1 cellular context compared by ENCODE assay signal in the genomic region with DNA sequence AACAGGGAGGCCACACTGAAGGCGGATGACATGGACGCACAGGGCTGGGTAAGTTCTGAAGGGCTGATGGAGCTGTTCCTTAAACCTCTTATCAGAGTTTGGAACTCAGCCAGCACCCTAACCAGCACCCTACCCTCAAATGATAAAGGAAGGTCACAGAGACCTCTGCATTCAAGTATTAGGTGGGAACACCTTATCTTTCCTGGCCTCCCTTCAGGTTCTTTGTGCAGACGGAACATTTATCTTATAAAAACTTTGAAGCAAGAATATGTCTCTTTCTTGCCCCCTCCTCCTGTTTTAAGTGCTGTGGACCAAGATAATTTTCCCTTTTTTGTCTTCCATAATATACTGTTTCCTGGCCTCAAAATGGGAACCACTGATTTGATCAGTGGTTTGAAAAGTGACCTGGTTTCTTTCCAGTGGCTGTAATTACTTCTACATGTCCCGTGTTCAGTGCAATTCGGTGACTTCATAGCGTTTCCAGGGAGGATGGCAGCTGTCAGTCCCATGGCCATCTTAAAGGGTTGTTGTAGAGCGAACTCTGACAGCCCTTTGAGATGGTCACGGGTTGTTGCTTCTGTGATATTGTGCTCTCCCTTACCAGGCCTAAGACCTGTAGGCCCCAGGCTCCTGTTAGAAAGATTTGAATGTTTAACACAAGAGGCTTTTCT.
A peak's percentile ranks its signal among the peaks of the same experiment; 100 is the strongest.
TF ChIP-seq lines count a peak whose summit lies in the region.

No MANE protein-coding gene starts in this region.

TF ChIP-seq in K562, 482 proteins besides CTCF, POLR2A, EP300 and RAD21 (continued from another document and continues in another):
- no peak for TF ChIP-seq U2AF2 (optimal IDR thresholded peaks at IDR 0.05; ENCODE audit: low read depth, low read length)
- TF ChIP-seq, protein P1, sequence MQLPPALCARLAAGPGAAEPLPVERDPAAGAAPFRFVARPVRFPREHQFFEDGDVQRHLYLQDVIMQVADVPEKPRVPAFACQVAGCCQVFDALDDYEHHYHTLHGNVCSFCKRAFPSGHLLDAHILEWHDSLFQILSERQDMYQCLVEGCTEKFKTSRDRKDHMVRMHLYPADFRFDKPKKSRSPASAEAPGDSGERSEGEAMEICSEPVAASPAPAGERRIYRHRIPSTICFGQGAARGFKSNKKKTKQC (CRISPR knock-in tag; IDR thresholded peaks at IDR 0.05): no peak
- TF ChIP-seq, protein P2, sequence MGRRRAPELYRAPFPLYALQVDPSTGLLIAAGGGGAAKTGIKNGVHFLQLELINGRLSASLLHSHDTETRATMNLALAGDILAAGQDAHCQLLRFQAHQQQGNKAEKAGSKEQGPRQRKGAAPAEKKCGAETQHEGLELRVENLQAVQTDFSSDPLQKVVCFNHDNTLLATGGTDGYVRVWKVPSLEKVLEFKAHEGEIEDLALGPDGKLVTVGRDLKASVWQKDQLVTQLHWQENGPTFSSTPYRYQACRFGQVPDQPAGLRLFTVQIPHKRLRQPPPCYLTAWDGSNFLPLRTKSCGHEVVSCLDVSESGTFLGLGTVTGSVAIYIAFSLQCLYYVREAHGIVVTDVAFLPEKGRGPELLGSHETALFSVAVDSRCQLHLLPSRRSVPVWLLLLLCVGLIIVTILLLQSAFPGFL (CRISPR knock-in tag; IDR thresholded peaks at IDR 0.05): no peak
- no peak for TF ChIP-seq MTF1 (CRISPR knock-in tag; IDR thresholded peaks at IDR 0.05; ENCODE audit: borderline replicate concordance)
- TF ChIP-seq BACH1 (tag; IDR thresholded peaks at IDR 0.05): peak; percentile 71; the same call in 1 of the 2 replicates
- peak; percentile 80 to 87; a peak in 3 of 4 replicates for TF ChIP-seq TRIM24 (IDR thresholded peaks at IDR 0.05)
- no peak for TF ChIP-seq SRSF7 (optimal IDR thresholded peaks at IDR 0.05; ENCODE audit: low read depth, low read length)
- 0 out of 2 replicates have a peak, but pooled peaks have one; percentile 12 for TF ChIP-seq MIER1 (IDR thresholded peaks at IDR 0.05; ENCODE audit: low read depth)
- TF ChIP-seq, protein P3, sequence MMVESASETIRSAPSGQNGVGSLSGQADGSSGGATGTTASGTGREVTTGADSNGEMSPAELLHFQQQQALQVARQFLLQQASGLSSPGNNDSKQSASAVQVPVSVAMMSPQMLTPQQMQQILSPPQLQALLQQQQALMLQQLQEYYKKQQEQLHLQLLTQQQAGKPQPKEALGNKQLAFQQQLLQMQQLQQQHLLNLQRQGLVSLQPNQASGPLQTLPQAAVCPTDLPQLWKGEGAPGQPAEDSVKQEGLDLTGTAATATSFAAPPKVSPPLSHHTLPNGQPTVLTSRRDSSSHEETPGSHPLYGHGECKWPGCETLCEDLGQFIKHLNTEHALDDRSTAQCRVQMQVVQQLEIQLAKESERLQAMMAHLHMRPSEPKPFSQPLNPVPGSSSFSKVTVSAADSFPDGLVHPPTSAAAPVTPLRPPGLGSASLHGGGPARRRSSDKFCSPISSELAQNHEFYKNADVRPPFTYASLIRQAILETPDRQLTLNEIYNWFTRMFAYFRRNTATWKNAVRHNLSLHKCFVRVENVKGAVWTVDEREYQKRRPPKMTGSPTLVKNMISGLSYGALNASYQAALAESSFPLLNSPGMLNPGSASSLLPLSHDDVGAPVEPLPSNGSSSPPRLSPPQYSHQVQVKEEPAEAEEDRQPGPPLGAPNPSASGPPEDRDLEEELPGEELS (CRISPR knock-in tag; IDR thresholded peaks at IDR 0.05; ENCODE audit: borderline replicate concordance): no peak
- peak; percentile 70 for TF ChIP-seq FOSL1 (tag; conservative IDR thresholded peaks at IDR 0.05)
- TF ChIP-seq EZH2 (IDR thresholded peaks at IDR 0.05; ENCODE audit: borderline replicate concordance, low read depth, low read length): no peak; the same call in 1 of the 2 replicates
- no peak for TF ChIP-seq HLTF (IDR thresholded peaks at IDR 0.05)
- no peak for TF ChIP-seq NCOA4 (IDR thresholded peaks at IDR 0.05; ENCODE audit: partially characterized antibody)
- TF ChIP-seq, protein P4, sequence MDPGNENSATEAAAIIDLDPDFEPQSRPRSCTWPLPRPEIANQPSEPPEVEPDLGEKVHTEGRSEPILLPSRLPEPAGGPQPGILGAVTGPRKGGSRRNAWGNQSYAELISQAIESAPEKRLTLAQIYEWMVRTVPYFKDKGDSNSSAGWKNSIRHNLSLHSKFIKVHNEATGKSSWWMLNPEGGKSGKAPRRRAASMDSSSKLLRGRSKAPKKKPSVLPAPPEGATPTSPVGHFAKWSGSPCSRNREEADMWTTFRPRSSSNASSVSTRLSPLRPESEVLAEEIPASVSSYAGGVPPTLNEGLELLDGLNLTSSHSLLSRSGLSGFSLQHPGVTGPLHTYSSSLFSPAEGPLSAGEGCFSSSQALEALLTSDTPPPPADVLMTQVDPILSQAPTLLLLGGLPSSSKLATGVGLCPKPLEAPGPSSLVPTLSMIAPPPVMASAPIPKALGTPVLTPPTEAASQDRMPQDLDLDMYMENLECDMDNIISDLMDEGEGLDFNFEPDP (CRISPR knock-in tag; IDR thresholded peaks at IDR 0.05): no peak
- 0 out of 2 replicates have a peak, but pooled peaks have one; percentile 16 for TF ChIP-seq ZNF583 (CRISPR knock-in tag; IDR thresholded peaks at IDR 0.05)
- no peak for TF ChIP-seq NFXL1 (CRISPR knock-in tag; IDR thresholded peaks at IDR 0.05)
- no peak for TF ChIP-seq POLR2AphosphoS2 (IDR thresholded peaks at IDR 0.05; ENCODE audit: low read length)
- TF ChIP-seq HDGF (IDR thresholded peaks at IDR 0.05): no peak
- TF ChIP-seq ZBED1 (IDR thresholded peaks at IDR 0.05): no peak
- TF ChIP-seq C11orf30 (IDR thresholded peaks at IDR 0.05; ENCODE audit: low read depth): no peak
- TF ChIP-seq SREBF1 (IDR thresholded peaks at IDR 0.05; ENCODE audit: borderline replicate concordance, low read depth, low read length): no peak
- no peak for TF ChIP-seq STAT5B (CRISPR knock-in tag; IDR thresholded peaks at IDR 0.05)
- TF ChIP-seq, protein P5, sequence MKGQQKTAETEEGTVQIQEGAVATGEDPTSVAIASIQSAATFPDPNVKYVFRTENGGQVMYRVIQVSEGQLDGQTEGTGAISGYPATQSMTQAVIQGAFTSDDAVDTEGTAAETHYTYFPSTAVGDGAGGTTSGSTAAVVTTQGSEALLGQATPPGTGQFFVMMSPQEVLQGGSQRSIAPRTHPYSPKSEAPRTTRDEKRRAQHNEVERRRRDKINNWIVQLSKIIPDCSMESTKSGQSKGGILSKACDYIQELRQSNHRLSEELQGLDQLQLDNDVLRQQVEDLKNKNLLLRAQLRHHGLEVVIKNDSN (CRISPR knock-in tag; IDR thresholded peaks at IDR 0.05): no peak
- TF ChIP-seq MTA1 (IDR thresholded peaks at IDR 0.05; ENCODE audit: borderline replicate concordance): peak; percentile 93
- peak; percentile 80 for TF ChIP-seq HMGN3 (IDR thresholded peaks at IDR 0.05; ENCODE audit: borderline replicate concordance, extremely low read depth, insufficient read length, low read depth, low read length)
- TF ChIP-seq, protein P6, sequence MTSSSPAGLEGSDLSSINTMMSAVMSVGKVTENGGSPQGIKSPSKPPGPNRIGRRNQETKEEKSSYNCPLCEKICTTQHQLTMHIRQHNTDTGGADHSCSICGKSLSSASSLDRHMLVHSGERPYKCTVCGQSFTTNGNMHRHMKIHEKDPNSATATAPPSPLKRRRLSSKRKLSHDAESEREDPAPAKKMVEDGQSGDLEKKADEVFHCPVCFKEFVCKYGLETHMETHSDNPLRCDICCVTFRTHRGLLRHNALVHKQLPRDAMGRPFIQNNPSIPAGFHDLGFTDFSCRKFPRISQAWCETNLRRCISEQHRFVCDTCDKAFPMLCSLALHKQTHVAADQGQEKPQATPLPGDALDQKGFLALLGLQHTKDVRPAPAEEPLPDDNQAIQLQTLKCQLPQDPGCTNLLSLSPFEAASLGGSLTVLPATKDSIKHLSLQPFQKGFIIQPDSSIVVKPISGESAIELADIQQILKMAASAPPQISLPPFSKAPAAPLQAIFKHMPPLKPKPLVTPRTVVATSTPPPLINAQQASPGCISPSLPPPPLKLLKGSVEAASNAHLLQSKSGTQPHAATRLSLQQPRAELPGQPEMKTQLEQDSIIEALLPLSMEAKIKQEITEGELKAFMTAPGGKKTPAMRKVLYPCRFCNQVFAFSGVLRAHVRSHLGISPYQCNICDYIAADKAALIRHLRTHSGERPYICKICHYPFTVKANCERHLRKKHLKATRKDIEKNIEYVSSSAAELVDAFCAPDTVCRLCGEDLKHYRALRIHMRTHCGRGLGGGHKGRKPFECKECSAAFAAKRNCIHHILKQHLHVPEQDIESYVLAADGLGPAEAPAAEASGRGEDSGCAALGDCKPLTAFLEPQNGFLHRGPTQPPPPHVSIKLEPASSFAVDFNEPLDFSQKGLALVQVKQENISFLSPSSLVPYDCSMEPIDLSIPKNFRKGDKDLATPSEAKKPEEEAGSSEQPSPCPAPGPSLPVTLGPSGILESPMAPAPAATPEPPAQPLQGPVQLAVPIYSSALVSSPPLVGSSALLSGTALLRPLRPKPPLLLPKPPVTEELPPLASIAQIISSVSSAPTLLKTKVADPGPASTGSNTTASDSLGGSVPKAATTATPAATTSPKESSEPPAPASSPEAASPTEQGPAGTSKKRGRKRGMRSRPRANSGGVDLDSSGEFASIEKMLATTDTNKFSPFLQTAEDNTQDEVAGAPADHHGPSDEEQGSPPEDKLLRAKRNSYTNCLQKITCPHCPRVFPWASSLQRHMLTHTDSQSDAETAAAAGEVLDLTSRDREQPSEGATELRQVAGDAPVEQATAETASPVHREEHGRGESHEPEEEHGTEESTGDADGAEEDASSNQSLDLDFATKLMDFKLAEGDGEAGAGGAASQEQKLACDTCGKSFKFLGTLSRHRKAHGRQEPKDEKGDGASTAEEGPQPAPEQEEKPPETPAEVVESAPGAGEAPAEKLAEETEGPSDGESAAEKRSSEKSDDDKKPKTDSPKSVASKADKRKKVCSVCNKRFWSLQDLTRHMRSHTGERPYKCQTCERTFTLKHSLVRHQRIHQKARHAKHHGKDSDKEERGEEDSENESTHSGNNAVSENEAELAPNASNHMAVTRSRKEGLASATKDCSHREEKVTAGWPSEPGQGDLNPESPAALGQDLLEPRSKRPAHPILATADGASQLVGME (CRISPR knock-in tag; IDR thresholded peaks at IDR 0.05): no peak
- no peak for TF ChIP-seq ZNF699 (CRISPR knock-in tag; IDR thresholded peaks at IDR 0.05; ENCODE audit: insufficient replicate concordance)
- TF ChIP-seq, protein P7, sequence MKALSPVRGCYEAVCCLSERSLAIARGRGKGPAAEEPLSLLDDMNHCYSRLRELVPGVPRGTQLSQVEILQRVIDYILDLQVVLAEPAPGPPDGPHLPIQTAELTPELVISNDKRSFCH (CRISPR knock-in tag; IDR thresholded peaks at IDR 0.05): no peak
- TF ChIP-seq, protein P7 (tag; IDR thresholded peaks at IDR 0.05): peak; percentile 92
- TF ChIP-seq TAF7 (tag; IDR thresholded peaks at IDR 0.05): no peak
- no peak for TF ChIP-seq RBM25 (IDR thresholded peaks at IDR 0.05; ENCODE audit: low read depth, low read length, severe bottlenecking)
- TF ChIP-seq POLR2H (tag; IDR thresholded peaks at IDR 0.05; ENCODE audit: low read depth): no peak
- TF ChIP-seq CSDE1 (IDR thresholded peaks at IDR 0.05): no peak
- TF ChIP-seq, protein P8, sequence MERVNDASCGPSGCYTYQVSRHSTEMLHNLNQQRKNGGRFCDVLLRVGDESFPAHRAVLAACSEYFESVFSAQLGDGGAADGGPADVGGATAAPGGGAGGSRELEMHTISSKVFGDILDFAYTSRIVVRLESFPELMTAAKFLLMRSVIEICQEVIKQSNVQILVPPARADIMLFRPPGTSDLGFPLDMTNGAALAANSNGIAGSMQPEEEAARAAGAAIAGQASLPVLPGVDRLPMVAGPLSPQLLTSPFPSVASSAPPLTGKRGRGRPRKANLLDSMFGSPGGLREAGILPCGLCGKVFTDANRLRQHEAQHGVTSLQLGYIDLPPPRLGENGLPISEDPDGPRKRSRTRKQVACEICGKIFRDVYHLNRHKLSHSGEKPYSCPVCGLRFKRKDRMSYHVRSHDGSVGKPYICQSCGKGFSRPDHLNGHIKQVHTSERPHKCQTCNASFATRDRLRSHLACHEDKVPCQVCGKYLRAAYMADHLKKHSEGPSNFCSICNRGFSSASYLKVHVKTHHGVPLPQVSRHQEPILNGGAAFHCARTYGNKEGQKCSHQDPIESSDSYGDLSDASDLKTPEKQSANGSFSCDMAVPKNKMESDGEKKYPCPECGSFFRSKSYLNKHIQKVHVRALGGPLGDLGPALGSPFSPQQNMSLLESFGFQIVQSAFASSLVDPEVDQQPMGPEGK (CRISPR knock-in tag; IDR thresholded peaks at IDR 0.05; ENCODE audit: borderline replicate concordance): no peak
- TF ChIP-seq KHSRP (IDR thresholded peaks at IDR 0.05): no peak
- no peak; the same call in 1 of the 2 replicates for TF ChIP-seq HCFC1 (IDR thresholded peaks at IDR 0.05; ENCODE audit: low read depth, low read length)
- TF ChIP-seq JUN (IDR thresholded peaks at IDR 0.05; ENCODE audit: borderline replicate concordance, low read depth, low read length): peak; percentile 53; the same call in 1 of the 2 replicates
- TF ChIP-seq JUN (CRISPR knock-in tag; IDR thresholded peaks at IDR 0.05; ENCODE audit: borderline replicate concordance): no peak
- peak; percentile 68; the same call in 1 of the 2 replicates for TF ChIP-seq FOXJ2 (tag; IDR thresholded peaks at IDR 0.05)
- no peak for TF ChIP-seq EP400 (IDR thresholded peaks at IDR 0.05)
- no peak for TF ChIP-seq ZNF12 (CRISPR knock-in tag; IDR thresholded peaks at IDR 0.05)
- 0 out of 4 replicates have a peak, but pooled peaks of 1 of the 2 experiments have one; percentile 38 for TF ChIP-seq TEAD1 (CRISPR knock-in tag; IDR thresholded peaks at IDR 0.05)
- TF ChIP-seq, protein P9, sequence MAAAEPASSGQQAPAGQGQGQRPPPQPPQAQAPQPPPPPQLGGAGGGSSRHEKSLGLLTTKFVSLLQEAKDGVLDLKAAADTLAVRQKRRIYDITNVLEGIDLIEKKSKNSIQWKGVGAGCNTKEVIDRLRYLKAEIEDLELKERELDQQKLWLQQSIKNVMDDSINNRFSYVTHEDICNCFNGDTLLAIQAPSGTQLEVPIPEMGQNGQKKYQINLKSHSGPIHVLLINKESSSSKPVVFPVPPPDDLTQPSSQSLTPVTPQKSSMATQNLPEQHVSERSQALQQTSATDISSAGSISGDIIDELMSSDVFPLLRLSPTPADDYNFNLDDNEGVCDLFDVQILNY (CRISPR knock-in tag; IDR thresholded peaks at IDR 0.05): no peak
- TF ChIP-seq, protein P10, sequence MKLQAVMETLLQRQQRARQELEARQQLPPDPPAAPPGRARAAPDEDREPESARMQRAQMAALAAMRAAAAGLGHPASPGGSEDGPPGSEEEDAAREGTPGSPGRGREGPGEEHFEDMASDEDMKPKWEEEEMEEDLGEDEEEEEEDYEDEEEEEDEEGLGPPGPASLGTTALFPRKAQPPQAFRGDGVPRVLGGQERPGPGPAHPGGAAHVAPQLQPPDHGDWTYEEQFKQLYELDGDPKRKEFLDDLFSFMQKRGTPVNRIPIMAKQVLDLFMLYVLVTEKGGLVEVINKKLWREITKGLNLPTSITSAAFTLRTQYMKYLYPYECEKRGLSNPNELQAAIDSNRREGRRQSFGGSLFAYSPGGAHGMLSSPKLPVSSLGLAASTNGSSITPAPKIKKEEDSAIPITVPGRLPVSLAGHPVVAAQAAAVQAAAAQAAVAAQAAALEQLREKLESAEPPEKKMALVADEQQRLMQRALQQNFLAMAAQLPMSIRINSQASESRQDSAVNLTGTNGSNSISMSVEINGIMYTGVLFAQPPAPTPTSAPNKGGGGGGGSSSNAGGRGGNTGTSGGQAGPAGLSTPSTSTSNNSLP (IDR thresholded peaks at IDR 0.05; ENCODE audit: borderline replicate concordance, low read depth, low read length): peak; percentile 66; the same call in 1 of the 2 replicates
- peak; percentile 73; the same call in 1 of the 2 replicates for TF ChIP-seq TCF7 (IDR thresholded peaks at IDR 0.05; ENCODE audit: borderline replicate concordance)
- no peak for TF ChIP-seq ZNF121 (CRISPR knock-in tag; conservative IDR thresholded peaks at IDR 0.05)
- no peak for TF ChIP-seq ZNF75A (CRISPR knock-in tag; IDR thresholded peaks at IDR 0.05)
- no peak for TF ChIP-seq THRAP3 (IDR thresholded peaks at IDR 0.05; ENCODE audit: borderline replicate concordance)
